ENCODE assay signal across 7 cellular contexts in genomic region chr1:156054500-156055342, GRCh38. TPM values are rescaled to one million over a fixed set of nuclear protein-coding genes. Genes with fewer than 3 reads are reported as not detected.
DNase-seq lines count a peak whose midpoint lies in the region; ATAC-seq, FAIRE-seq and TF ChIP-seq lines count a peak whose summit lies in the region.

TSS of gene LAMTOR2 (plus strand) at chr1:156054782. CDS start at chr1:156054890, 108 bp downstream.

- H3K4me3 ChIP-seq in body of pancreas = peak within 1 kb of the TSS; percentile 81 to 89
- peak within 1 kb of the TSS; percentile 91 to 95 (median 92) for H3K4me3 ChIP-seq in gastrocnemius medialis

- H3K4me1 ChIP-seq in body of pancreas = peaks cover 18% of the 10 kb centered on the region
- H3K4me1 ChIP-seq in gastrocnemius medialis = peaks cover 17 to 26% of the 10 kb centered on the region in 2 donors

- TF ChIP-seq CTCF in body of pancreas (IDR thresholded peaks at IDR 0.05) (peak in 2 of 7 experiments; percentile 4 to 12), gastrocnemius medialis (IDR thresholded peaks at IDR 0.05 in 4 of 5, conservative IDR thresholded peaks at IDR 0.05 in 1 of 5) (no peak)

- intact Hi-C loops in body of pancreas (cut with DNase I) (no loop called here), gastrocnemius medialis (cut with DNase I; ENCODE audit: low total_unique reads) (loop anchor here (1.0 to 10.0 kb wide), 5 partner anchors 34 to 670 kb away; partner anchors contain the start of genes CCT3, ISG20L2, KHDC4 and METTL25B)

- H3K27ac ChIP-seq in body of pancreas (peak within 1 kb of the TSS; percentile 92 to 95 (median 94)), gastrocnemius medialis (peak within 1 kb of the TSS; percentile 92 to 99 (median 98))

- 0% methylated on average over 28 to 52 of the region's 57 CpGs for WGBS in body of pancreas, 2 donors

- ATAC-seq in GM18520 (IDR thresholded peaks at IDR 0.05; ENCODE audit: unreplicated experiment) (peak; percentile 59), HG03064 (IDR thresholded peaks at IDR 0.05; ENCODE audit: low read depth, unreplicated experiment) (peak; percentile 70), body of pancreas (peak; percentile 88), gastrocnemius medialis (peak; percentile 82 to 87)

- H3K9me3 ChIP-seq in body of pancreas = no peaks in the 10 kb centered on the region
- no peaks in the 10 kb centered on the region for H3K9me3 ChIP-seq in gastrocnemius medialis

- peak; percentile 99 for FAIRE-seq in TTC549 (lab: Jason Lieb, UNC)

- in situ Hi-C loops in gastrocnemius medialis (cut with MboI; ENCODE audit: low sequenced_read_pairs in 4 of 4) = loop anchor here in 1 of 4 donors (25.0 kb wide), 1 partner anchor 683 kb away; the partner anchor contains the start of genes ISG20L2, METTL25B and MRPL24

- H3K27me3 ChIP-seq in body of pancreas (no peaks in the 10 kb centered on the region), gastrocnemius medialis (no peaks in the 10 kb centered on the region)

- DNase-seq in NCI-H2107 treated with DMSO at 0.1 percent for 48 hours (lab: John Stamatoyannopoulos, UW; ENCODE audit: unreplicated experiment) = peak; percentile 98
- DNase-seq in body of pancreas = peak; percentile 96 to 98 (median 98)
- peak; percentile 92 for DNase-seq in iPS DF 4.7 (ENCODE audit: extremely low read depth, low spot score)
- DNase-seq in gastrocnemius medialis = peak; percentile 98

- TF ChIP-seq POLR2A in body of pancreas (IDR thresholded peaks at IDR 0.05) (peak; percentile 31 to 79 (median 74)), gastrocnemius medialis (IDR thresholded peaks at IDR 0.05) (peak; percentile 69 to 80)

- H3K36me3 ChIP-seq in body of pancreas (replicated peaks in 1 of 2; ENCODE audit: insufficient read depth in 1 of 2, low read depth in 2 of 2) = peaks cover 0 to 2% of the 10 kb centered on the region in 2 donors
- H3K36me3 ChIP-seq in gastrocnemius medialis = peaks cover 0 to 7% of the 10 kb centered on the region in 2 donors

RNA-seq across cellular contexts. Expression of gene LAMTOR2, which starts in this region (rescaled TPM):
- total RNA-seq in body of pancreas (10 to 100 TPM; 44.2 to 47.5 TPM), gastrocnemius medialis (10 to 100 TPM; 51.5 to 82.7 (median 72.6) TPM)

Comparison
In these comparisons a context has a peak if more than half of its experiments do, and no peak if none do; other contexts are left out.
1. Peak in every context shown above with its lines: DNase-seq, ATAC-seq, H3K4me3 ChIP-seq and H3K27ac ChIP-seq.